ENCODE assay signal across 26 cellular contexts in genomic region chr1:229892515-229893117, GRCh38.
"Had no signal": no experiment of that assay in that cellular context is flagged by ENCODE, and none has a peak within 500 bp of the region (broad histone marks: within the 10 kb centered on the region; RNA-seq: fewer than 3 reads in every experiment).

No MANE protein-coding gene starts in this region.

- H3K4me1 ChIP-seq: breast epithelium, Peyer's patch had no signal

- H3K36me3 ChIP-seq: breast epithelium, MG63, Peyer's patch had no signal

- ATAC-seq: activated CD4-positive, alpha-beta T cell treated with anti-CD3 and anti-CD28 coated beads for 36 hours; activated CD8-positive, alpha-beta memory T cell treated with anti-CD3 and anti-CD28 coated beads, Interleukin-2, amount 10 ng/mL, durations not matched to agents 7 days and 5 days; T-cell had no signal

- H3K9me3 ChIP-seq: MG63, Peyer's patch had no signal

- DNase-seq: activated CD4-positive, alpha-beta T cell treated with anti-CD3 and anti-CD28 coated beads for 36 hours; activated CD4-positive, alpha-beta T cell treated with anti-CD3 and anti-CD28 coated beads, Interleukin-2, amount 50 U/mL, for 48 hours; activated CD4-positive, CD25-positive, alpha-beta regulatory T cell; activated CD8-positive, alpha-beta memory T cell treated with anti-CD3 and anti-CD28 coated beads, Interleukin-2, amount 10 ng/mL, durations not matched to agents 7 days and 5 days; activated effector memory CD4-positive, alpha-beta T cell treated with Interleukin-2 at 50 U/mL for 16 hours; activated naive CD4-positive, alpha-beta T cell; activated T-cell treated with anti-CD3 and anti-CD28 coated beads, Interleukin-2, amount 50 U/mL, for 24 hours; aorta; caudate nucleus; KG1; MG63; MV-4-11; NCI-H1092 treated with DMSO at 0.1 percent for 48 hours; NCI-H1417 treated with DMSO at 0.1 percent for 48 hours; NCI-H187; NCI-H2081; NCI-H510A treated with DMSO at 0.1 percent for 48 hours; NCI-H69; NK-92 treated with Interleukin-12 subunit alpha and Interleukin-12 subunit beta, amount 100 ng/mL, for 24 hours; OCI-M1; Peyer's patch; SHP77; T-cell; T-helper 2 cell; T1000 had no signal

- H3K4me3 ChIP-seq: breast epithelium, MG63, Peyer's patch had no signal
